ENCODE assay signal across 24 cellular contexts in genomic region chr1:245871881-245872280, GRCh38.
DNase-seq lines count a peak whose midpoint lies in the region; ATAC-seq and TF ChIP-seq lines count a peak whose summit lies in the region.
"Had no signal": no experiment of that assay in that cellular context is flagged by ENCODE, and none has a peak within 500 bp of the region (broad histone marks: within the 10 kb centered on the region; RNA-seq: fewer than 3 reads in every experiment).

No MANE protein-coding gene starts in this region.

- H3K27me3 Mint-ChIP-seq in nephron (ENCODE audit: low read depth), result peaks cover 9% of the 10 kb centered on the region
- H3K27me3 Mint-ChIP-seq: IgD-negative memory B cell, T-helper 17 cell had no signal

- H3K9me3 Mint-ChIP-seq in nephron, result no peaks in the 10 kb centered on the region
- H3K9me3 Mint-ChIP-seq: IgD-negative memory B cell had no signal

- peak overlapping the region; percentile 76 for H2BK5ac ChIP-seq in IMR-90 (ENCODE audit: low read depth, low read length, poor library complexity, severe bottlenecking)

- H3K36me3 Mint-ChIP-seq in nephron (ENCODE audit: low read depth), result no peaks in the 10 kb centered on the region

- BruUV-seq in IMR-90 (replicated peaks; lab: Mats Ljungman, UMichigan), result no TSS peak

- peak overlapping the region in 2 of 3 experiments; percentile 61 to 66 for H3K27ac Mint-ChIP-seq in nephron
- H3K27ac Mint-ChIP-seq: IgD-negative memory B cell, T-helper 17 cell had no signal

- H3K23ac ChIP-seq in IMR-90 (ENCODE audit: low read depth, low read length), result peak overlapping the region; percentile 1; the same call in 1 of the 2 replicates

- 0% methylated on average over 2 of the region's 4 CpGs; no CpG with 5 or more reads in 1 of the 2 experiments for WGBS in IMR-90 (ENCODE audit: extremely low coverage in 2 of 2, insufficient read length in 1 of 2), 2 experiments

- H3K9me3 ChIP-seq in IMR-90 (ENCODE audit: control insufficient read depth, insufficient read depth, low read length), result no peaks in the 10 kb centered on the region
- H3K9me3 ChIP-seq: Caco-2, spleen had no signal

- TF ChIP-seq POLR2A in IMR-90 (IDR thresholded peaks at IDR 0.05; ENCODE audit: low read depth, low read length), result no peak

- H3K56ac ChIP-seq in IMR-90 (ENCODE audit: extremely low read depth, insufficient read depth, low read length), result no peak overlapping the region

- TF ChIP-seq CTCF in AG10803 (conservative IDR thresholded peaks at IDR 0.05; ENCODE audit: low read length) (no peak), IMR-90 (conservative IDR thresholded peaks at IDR 0.05; ENCODE audit: low read depth, low read length) (no peak), nephron (IDR thresholded peaks at IDR 0.05; ENCODE audit: unreplicated experiment in 3 of 3) (no peak)

- H3K4me3 Mint-ChIP-seq in nephron, result no peak overlapping the region
- H3K4me3 Mint-ChIP-seq: IgD-negative memory B cell, neural crest cell, T-helper 17 cell had no signal

- peak; percentile 95 for DNase-seq in AG10803 (ENCODE audit: low read depth)
- peak; percentile 99 for DNase-seq in IMR-90
- peak; percentile 32 for DNase-seq in dedifferentiated amniotic fluid mesenchymal stem cell (ENCODE audit: extremely low spot score)
- no peak for DNase-seq in NCI-H2171 treated with DMSO at 0.1 percent for 48 hours (lab: John Stamatoyannopoulos, UW)
- DNase-seq in central memory CD4-positive, alpha-beta T cell, result no peak
- no peak for DNase-seq in NCI-H1105 (lab: John Stamatoyannopoulos, UW)
- DNase-seq: activated CD4-positive, alpha-beta T cell treated with anti-CD3 and anti-CD28 coated beads, Interleukin-2, amount 50 U/mL, for 4 hours; aorta; Caco-2; foreskin melanocyte; kidney glomerular epithelial cell; NCI-H2227 treated with DMSO at 0.1 percent for 48 hours; NCI-H82; OCI-M1; SIG-M5; spleen; stimulated activated CD8-positive, alpha-beta memory T cell treated with anti-CD3 and anti-CD28 coated beads, Interleukin-4, amount 100 ng/mL, for 48 hours; T-helper 17 cell; WERI-Rb-1 had no signal

- peaks cover 39% of the 10 kb centered on the region for H3K4me1 ChIP-seq in IMR-90 (ENCODE audit: control insufficient read depth, insufficient read depth, low read length)

- H3K4me2 ChIP-seq in IMR-90 (ENCODE audit: low read depth, low read length), result no peak overlapping the region; the same call in 1 of the 2 replicates

- H3K18ac ChIP-seq in IMR-90 (ENCODE audit: low read depth, low read length), result peak overlapping the region; percentile 31

- peak overlapping the region; percentile 11 for H4K5ac ChIP-seq in IMR-90 (ENCODE audit: low read depth, low read length)

- intact Hi-C loops in IMR-90 (cut with micrococcal nuclease), result loop anchor here (5.0 to 10.0 kb wide), 3 partner anchors 115 to 357 kb away; no protein-coding TSS in a partner anchor

- CTCF ChIA-PET in IMR-90 (lab: Yijun Ruan, JAX), result no interaction called here

- dilution Hi-C loops in IMR-90 (cut with HindIII; ENCODE audit: low sequenced_read_pairs, unreplicated experiment), result no loop called here

- peak overlapping the region; percentile 86 for H2AFZ ChIP-seq in IMR-90 (replicated peaks; ENCODE audit: low read length, poor library complexity)

- no peaks in the 10 kb centered on the region for H4K20me1 ChIP-seq in IMR-90 (ENCODE audit: insufficient read depth, low read length)

- POLR2A ChIA-PET in IMR-90 (lab: Charles Lee; ENCODE audit: unreplicated experiment), result no interaction called here

- H4K8ac ChIP-seq in IMR-90 (ENCODE audit: low read depth in 2 of 2, low read length in 2 of 2), result peak overlapping the region; percentile 0 to 74; a peak in 3 of 4 replicates

- no peak overlapping the region for H3K4me3 ChIP-seq in AG10803 (ENCODE audit: low read length)
- H3K4me3 ChIP-seq in IMR-90 (ENCODE audit: insufficient read depth, low read depth, low read length), result no peak overlapping the region
- H3K4me3 ChIP-seq: coronary artery, spleen had no signal

- H2AK5ac ChIP-seq in IMR-90 (ENCODE audit: low read depth, low read length), result peak overlapping the region; percentile 77

- peak overlapping the region; percentile 6 for H3K27ac ChIP-seq in IMR-90 (ENCODE audit: insufficient read depth, low read length)
- H3K27ac ChIP-seq: coronary artery, spleen, WERI-Rb-1 had no signal

- H3K4me1 Mint-ChIP-seq in nephron, result peaks cover 54% of the 10 kb centered on the region
- H3K4me1 Mint-ChIP-seq: IgD-negative memory B cell had no signal

- H3K36me3 ChIP-seq in IMR-90 (ENCODE audit: control insufficient read depth, insufficient read depth, low read length), result no peaks in the 10 kb centered on the region
- H3K36me3 ChIP-seq: spleen, WERI-Rb-1 had no signal

- H3K27me3 ChIP-seq in IMR-90 (ENCODE audit: control insufficient read depth, insufficient read depth, low read length), result no peaks in the 10 kb centered on the region
- H3K27me3 ChIP-seq: spleen had no signal

- peak overlapping the region; percentile 89 for H2BK20ac ChIP-seq in IMR-90 (ENCODE audit: low read depth, low read length)

- peak overlapping the region; percentile 81 for H4K91ac ChIP-seq in IMR-90 (ENCODE audit: insufficient read depth, low read depth, low read length)

- H2AK9ac ChIP-seq in IMR-90 (replicated peaks; ENCODE audit: low read depth, low read length, poor library complexity), result peak overlapping the region; percentile 48

- peak overlapping the region; percentile 98 for H2BK120ac ChIP-seq in IMR-90 (ENCODE audit: low read depth, low read length)

- H2BK15ac ChIP-seq in IMR-90 (ENCODE audit: low read depth, low read length), result peak overlapping the region; percentile 71; the same call in 2 of the 3 replicates

- in situ Hi-C loops in IMR-90 (cut with MboI; ENCODE audit: low sequenced_read_pairs), result no loop called here

- peak overlapping the region; percentile 70 for H3K14ac ChIP-seq in IMR-90 (replicated peaks; ENCODE audit: low read depth, low read length)

- peaks cover 21% of the 10 kb centered on the region for H3K9me1 ChIP-seq in IMR-90 (ENCODE audit: insufficient read depth, low read length)

- peak; percentile 26; the same call in 1 of the 2 replicates for TF ChIP-seq RAD21 in IMR-90 (IDR thresholded peaks at IDR 0.05; ENCODE audit: low read length)

- ATAC-seq in IMR-90 (ENCODE audit: low read depth) (peak; percentile 33), GM18909 (IDR thresholded peaks at IDR 0.05; ENCODE audit: poor library complexity, unreplicated experiment) (no peak)
- ATAC-seq: T-helper 17 cell had no signal

- peaks cover 0 to 11% of the 10 kb centered on the region in 2 experiments; a peak in 2 of 4 replicates for H3K79me1 ChIP-seq in IMR-90 (ENCODE audit: low read depth in 1 of 2, low read length in 2 of 2)

- no peak overlapping the region for H3K9ac ChIP-seq in IMR-90 (ENCODE audit: low read depth, low read length)

- peak overlapping the region; percentile 81 for H3K4ac ChIP-seq in IMR-90 (ENCODE audit: low read depth, low read length)

TF ChIP-seq in IMR-90, 13 proteins besides CTCF, POLR2A, EP300 and RAD21:
- TF ChIP-seq CEBPB (IDR thresholded peaks at IDR 0.05; ENCODE audit: low read depth, low read length), result peak; percentile 53; the same call in 1 of the 2 replicates
- no peak for TF ChIP-seq MAZ (IDR thresholded peaks at IDR 0.05; ENCODE audit: borderline replicate concordance, low read depth, low read length)
- TF ChIP-seq RCOR1 (IDR thresholded peaks at IDR 0.05; ENCODE audit: insufficient replicate concordance, low read length), result no peak
- no peak for TF ChIP-seq MAFK (IDR thresholded peaks at IDR 0.05; ENCODE audit: low read depth, low read length)
- peak; percentile 74 for TF ChIP-seq BHLHE40 (IDR thresholded peaks at IDR 0.05; ENCODE audit: low read depth, low read length)
- no peak for TF ChIP-seq NFE2L2 (IDR thresholded peaks at IDR 0.05; ENCODE audit: low read depth, low read length)
- TF ChIP-seq FOS (IDR thresholded peaks at IDR 0.05; ENCODE audit: low read depth, low read length), result peak; percentile 68
- 0 out of 2 replicates have a peak, but pooled peaks have one; percentile 20 for TF ChIP-seq MXI1 (IDR thresholded peaks at IDR 0.05; ENCODE audit: borderline replicate concordance, low read depth, low read length)

Comparison
In these comparisons a context has a peak if more than half of its experiments do, and no peak if none do; other contexts are left out.
1. DNase-seq: peak in AG10803 (single experiment), IMR-90 (single experiment) and dedifferentiated amniotic fluid mesenchymal stem cell (single experiment); none in NCI-H2171 treated with DMSO at 0.1 percent for 48 hours (single experiment), central memory CD4-positive, alpha-beta T cell (single experiment) and NCI-H1105 (single experiment).